ENCODE assay signal across 10 cellular contexts in genomic region chr13:82330499-82330898, GRCh38.
DNase-seq lines count a peak whose midpoint lies in the region; ATAC-seq and TF ChIP-seq lines count a peak whose summit lies in the region.
"Had no signal": no experiment of that assay in that cellular context is flagged by ENCODE, and none has a peak within 500 bp of the region (broad histone marks: within the 10 kb centered on the region; RNA-seq: fewer than 3 reads in every experiment).

No MANE protein-coding gene starts in this region.

- no peaks in the 10 kb centered on the region for H3K79me2 ChIP-seq in osteoblast (ENCODE audit: insufficient read depth, low read length)

- TF ChIP-seq EP300 in Ishikawa (IDR thresholded peaks at IDR 0.05; ENCODE audit: borderline replicate concordance): no peak

- H3K9me3 ChIP-seq in osteoblast (ENCODE audit: low read depth, low read length): no peaks in the 10 kb centered on the region
- H3K9me3 ChIP-seq: pancreas had no signal

- no peaks in the 10 kb centered on the region for H4K20me1 ChIP-seq in osteoblast (ENCODE audit: insufficient read depth, low read length)

- H3K27ac ChIP-seq in osteoblast (ENCODE audit: low read depth, low read length): no peak overlapping the region
- H3K27ac ChIP-seq: pancreas had no signal

- no peak overlapping the region for H3K4me2 ChIP-seq in osteoblast (ENCODE audit: insufficient read depth, low read length)

- H3K4me1 ChIP-seq in osteoblast (ENCODE audit: insufficient read depth, low read length): no peaks in the 10 kb centered on the region
- H3K4me1 ChIP-seq: pancreas had no signal

- H3K27me3 ChIP-seq in osteoblast (ENCODE audit: insufficient read depth, low read length): no peaks in the 10 kb centered on the region
- H3K27me3 ChIP-seq: pancreas had no signal

- peak; percentile 14 for DNase-seq in cerebellar cortex (ENCODE audit: low spot score)
- DNase-seq in osteoblast (ENCODE audit: insufficient read length, low spot score, missing footprints): no peak
- no peak for DNase-seq in islet precursor cell
- DNase-seq: activated CD4-positive, alpha-beta T cell treated with anti-CD3 and anti-CD28 coated beads, Interleukin-2, amount 50 U/mL, for 4 hours; NCI-H1930; pancreas had no signal

- H2AFZ ChIP-seq in osteoblast (ENCODE audit: low read length): no peak overlapping the region

- no peak overlapping the region for H3K4me3 ChIP-seq in osteoblast (ENCODE audit: insufficient read depth, low read length)
- H3K4me3 ChIP-seq: pancreas had no signal

- ATAC-seq in GM18511 (IDR thresholded peaks at IDR 0.05; ENCODE audit: unreplicated experiment): peak; percentile 72
- ATAC-seq in GM19467 (IDR thresholded peaks at IDR 0.05; ENCODE audit: unreplicated experiment): no peak
- no peak for ATAC-seq in HG03159 (IDR thresholded peaks at IDR 0.05; ENCODE audit: unreplicated experiment)
- ATAC-seq: pancreas had no signal

- TF ChIP-seq RAD21 in Ishikawa (IDR thresholded peaks at IDR 0.05; ENCODE audit: low read depth): 0 out of 2 replicates have a peak, but pooled peaks have one; percentile 26

- no peaks in the 10 kb centered on the region for H3K36me3 ChIP-seq in osteoblast (ENCODE audit: insufficient read depth, low read length)
- H3K36me3 ChIP-seq: pancreas had no signal

- peak; percentile 12 for TF ChIP-seq CTCF in osteoblast (IDR thresholded peaks at IDR 0.05; ENCODE audit: extremely low read depth, low read depth, low read length)

TF ChIP-seq in Ishikawa, 13 proteins besides CTCF, POLR2A, EP300 and RAD21:
- TF ChIP-seq NFIC (IDR thresholded peaks at IDR 0.05) (no peak), TEAD4 (IDR thresholded peaks at IDR 0.05) (no peak), CEBPB (IDR thresholded peaks at IDR 0.05) (no peak), FOXM1 (IDR thresholded peaks at IDR 0.05; ENCODE audit: borderline replicate concordance, low read depth) (no peak), TCF12 (IDR thresholded peaks at IDR 0.05; ENCODE audit: low read depth) (no peak), TAF1 (IDR thresholded peaks at IDR 0.05; ENCODE audit: low read depth) (no peak), EGR1 (IDR thresholded peaks at IDR 0.05) (no peak), YY1 (IDR thresholded peaks at IDR 0.05; ENCODE audit: low read depth) (no peak)
- TF ChIP-seq, protein P1, sequence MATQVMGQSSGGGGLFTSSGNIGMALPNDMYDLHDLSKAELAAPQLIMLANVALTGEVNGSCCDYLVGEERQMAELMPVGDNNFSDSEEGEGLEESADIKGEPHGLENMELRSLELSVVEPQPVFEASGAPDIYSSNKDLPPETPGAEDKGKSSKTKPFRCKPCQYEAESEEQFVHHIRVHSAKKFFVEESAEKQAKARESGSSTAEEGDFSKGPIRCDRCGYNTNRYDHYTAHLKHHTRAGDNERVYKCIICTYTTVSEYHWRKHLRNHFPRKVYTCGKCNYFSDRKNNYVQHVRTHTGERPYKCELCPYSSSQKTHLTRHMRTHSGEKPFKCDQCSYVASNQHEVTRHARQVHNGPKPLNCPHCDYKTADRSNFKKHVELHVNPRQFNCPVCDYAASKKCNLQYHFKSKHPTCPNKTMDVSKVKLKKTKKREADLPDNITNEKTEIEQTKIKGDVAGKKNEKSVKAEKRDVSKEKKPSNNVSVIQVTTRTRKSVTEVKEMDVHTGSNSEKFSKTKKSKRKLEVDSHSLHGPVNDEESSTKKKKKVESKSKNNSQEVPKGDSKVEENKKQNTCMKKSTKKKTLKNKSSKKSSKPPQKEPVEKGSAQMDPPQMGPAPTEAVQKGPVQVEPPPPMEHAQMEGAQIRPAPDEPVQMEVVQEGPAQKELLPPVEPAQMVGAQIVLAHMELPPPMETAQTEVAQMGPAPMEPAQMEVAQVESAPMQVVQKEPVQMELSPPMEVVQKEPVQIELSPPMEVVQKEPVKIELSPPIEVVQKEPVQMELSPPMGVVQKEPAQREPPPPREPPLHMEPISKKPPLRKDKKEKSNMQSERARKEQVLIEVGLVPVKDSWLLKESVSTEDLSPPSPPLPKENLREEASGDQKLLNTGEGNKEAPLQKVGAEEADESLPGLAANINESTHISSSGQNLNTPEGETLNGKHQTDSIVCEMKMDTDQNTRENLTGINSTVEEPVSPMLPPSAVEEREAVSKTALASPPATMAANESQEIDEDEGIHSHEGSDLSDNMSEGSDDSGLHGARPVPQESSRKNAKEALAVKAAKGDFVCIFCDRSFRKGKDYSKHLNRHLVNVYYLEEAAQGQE (IDR thresholded peaks at IDR 0.05; ENCODE audit: low read depth): no peak
- TF ChIP-seq, protein P2, sequence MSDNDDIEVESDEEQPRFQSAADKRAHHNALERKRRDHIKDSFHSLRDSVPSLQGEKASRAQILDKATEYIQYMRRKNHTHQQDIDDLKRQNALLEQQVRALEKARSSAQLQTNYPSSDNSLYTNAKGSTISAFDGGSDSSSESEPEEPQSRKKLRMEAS (IDR thresholded peaks at IDR 0.05): no peak
